In genomic region chr14:71454010-71454409, GRCh38 we compare ENCODE assay signal across 29 cellular contexts.
"Had no signal": no experiment of that assay in that cellular context is flagged by ENCODE, and none has a peak within 500 bp of the region (broad histone marks: within the 10 kb centered on the region; RNA-seq: fewer than 3 reads in every experiment).

No MANE protein-coding gene starts in this region.

- H3K27me3 Mint-ChIP-seq: progenitor cell of endocrine pancreas; stimulated activated memory B cell treated with anti-CD40 and anti-IgM and Interleukin-4, amounts not matched to agents 10 μg/mL and 1 μg/mL and 100 μg/mL, for 72 hours; stimulated activated naive CD8-positive, alpha-beta T cell treated with anti-CD3 and anti-CD28 coated beads, Interleukin-15, Interleukin-2, amounts not matched to agents 100 ng/mL and 50 ng/mL, for 24 hours had no signal

- ATAC-seq: natural killer cell; psoas muscle; right cardiac atrium; sciatic nerve; stimulated activated memory B cell treated with anti-CD40 and anti-IgM and Interleukin-4, amounts not matched to agents 10 μg/mL and 1 μg/mL and 100 μg/mL, for 72 hours had no signal

- H3K27me3 ChIP-seq: neural progenitor cell, ovary, spleen, stomach, thyroid gland, tibial nerve, upper lobe of left lung, vagina had no signal

- H3K36me3 ChIP-seq: neural progenitor cell, ovary, spleen, stomach, thoracic aorta, thyroid gland, tibial nerve, upper lobe of left lung, vagina had no signal

- H3K27ac ChIP-seq: neural progenitor cell, ovary, parathyroid adenoma, psoas muscle, skin epidermis, stomach, thoracic aorta, thyroid gland, tibial nerve, upper lobe of left lung, vagina had no signal

- H3K9me3 ChIP-seq: ovary, psoas muscle, spleen, stomach, thoracic aorta, thyroid gland, tibial nerve, upper lobe of left lung, vagina had no signal

- H3K27ac Mint-ChIP-seq: natural killer cell; neural progenitor cell; progenitor cell of endocrine pancreas; stimulated activated naive CD8-positive, alpha-beta T cell treated with anti-CD3 and anti-CD28 coated beads, Interleukin-15, Interleukin-2, amounts not matched to agents 100 ng/mL and 50 ng/mL, for 24 hours had no signal

- H3K9ac ChIP-seq: neural progenitor cell, parathyroid adenoma had no signal

- H3K4me3 ChIP-seq: neural progenitor cell, ovary, psoas muscle, skin epidermis, smooth muscle cell, spleen, stomach, thoracic aorta, thyroid gland, tibial nerve, upper lobe of left lung, vagina had no signal

- H3K4me1 Mint-ChIP-seq: neural progenitor cell had no signal

- H3K4me3 Mint-ChIP-seq: natural killer cell; nephron; neural progenitor cell; stimulated activated memory B cell treated with anti-CD40 and anti-IgM and Interleukin-4, amounts not matched to agents 10 μg/mL and 1 μg/mL and 100 μg/mL, for 72 hours; stimulated activated naive CD8-positive, alpha-beta T cell treated with anti-CD3 and anti-CD28 coated beads, Interleukin-15, Interleukin-2, amounts not matched to agents 100 ng/mL and 50 ng/mL, for 24 hours had no signal

- H3K9me3 Mint-ChIP-seq: natural killer cell; neural progenitor cell; stimulated activated memory B cell treated with anti-CD40 and anti-IgM and Interleukin-4, amounts not matched to agents 10 μg/mL and 1 μg/mL and 100 μg/mL, for 72 hours; stimulated activated naive CD8-positive, alpha-beta T cell treated with anti-CD3 and anti-CD28 coated beads, Interleukin-15, Interleukin-2, amounts not matched to agents 100 ng/mL and 50 ng/mL, for 24 hours had no signal

- DNase-seq: natural killer cell; occipital lobe; ovary; posterior cingulate gyrus; psoas muscle; right cardiac atrium; spleen; stimulated activated CD4-positive, alpha-beta T cell treated with anti-CD3 and anti-CD28 coated beads, Interleukin-12 subunit alpha, Interleukin-12 subunit beta, amount 100 ng/mL, for 4 hours; stimulated activated CD4-positive, alpha-beta T cell treated with anti-CD3 and anti-CD28 coated beads, Interleukin-1b, Interleukin-23, amount 100 ng/mL, for 48 hours; stimulated activated CD4-positive, alpha-beta T cell treated with anti-CD3 and anti-CD28 coated beads, Interleukin-4, amount 100 ng/mL, for 1 hour; stimulated activated CD4-positive, alpha-beta T cell treated with anti-CD3 and anti-CD28 coated beads, Interleukin-4, amount 100 ng/mL, for 4 hours; stimulated activated CD8-positive, alpha-beta memory T cell treated with anti-CD3 and anti-CD28 coated beads, Interleukin-4, amount 100 ng/mL, for 48 hours; stimulated activated naive CD4-positive, alpha-beta T cell treated with Interleukin-2 at 50 U/mL for 16 hours; stomach; thyroid gland; trophoblast cell; upper lobe of left lung had no signal

- H3K36me3 Mint-ChIP-seq: natural killer cell had no signal

- H3K4me2 ChIP-seq: neural progenitor cell, smooth muscle cell had no signal

- H3K4me1 ChIP-seq: parathyroid adenoma, psoas muscle, thyroid gland, vagina had no signal

- H2AFZ ChIP-seq: neural progenitor cell, parathyroid adenoma had no signal
